ENCODE assay signal across 24 cellular contexts in the genomic region with DNA sequence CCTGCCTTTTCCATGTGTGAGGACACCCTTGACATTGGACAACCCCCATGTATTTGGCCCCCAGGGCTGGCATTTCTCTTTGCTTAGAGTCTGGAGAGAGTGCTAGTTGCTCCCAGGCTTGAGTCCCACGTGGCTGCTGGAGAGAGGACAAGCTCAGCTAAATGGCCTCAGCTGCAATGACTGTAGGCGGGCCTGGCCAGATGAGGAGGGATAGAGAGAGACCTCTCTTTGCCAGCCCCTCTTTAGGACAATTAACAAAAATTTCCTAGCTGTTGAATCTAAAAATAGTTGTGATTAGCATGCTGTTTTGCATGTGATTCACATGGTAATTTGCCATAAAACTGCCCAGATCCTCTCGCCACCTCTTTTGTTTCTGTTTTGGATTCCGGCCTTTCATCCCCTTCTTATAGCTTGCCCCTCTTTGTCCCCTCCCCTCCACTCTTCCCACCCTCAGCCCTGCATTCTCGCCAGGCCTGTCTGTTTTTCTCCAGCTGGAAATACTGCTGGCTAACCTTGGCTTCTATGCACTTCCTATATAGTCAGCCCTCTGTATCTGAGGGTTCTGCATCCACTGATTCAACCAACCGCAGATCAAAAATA.
"Had no signal": no experiment of that assay in that cellular context is flagged by ENCODE, and none has a peak within 500 bp of the region (broad histone marks: within the 10 kb centered on the region; RNA-seq: fewer than 3 reads in every experiment).

No MANE protein-coding gene starts in this region.

- H3K9me3 Mint-ChIP-seq: effector memory CD8-positive, alpha-beta T cell; memory B cell; naive B cell; neural crest cell; stimulated activated naive CD8-positive, alpha-beta T cell treated with anti-CD3 and anti-CD28 coated beads, Interleukin-15, Interleukin-2, amounts not matched to agents 100 ng/mL and 50 ng/mL, for 24 hours had no signal

- H3K27ac ChIP-seq: adrenal gland, prostate gland, skin epidermis, transverse colon, uterus, VCaP had no signal

- H3K4me1 Mint-ChIP-seq: memory B cell, naive B cell, neural crest cell had no signal

- H3K27ac Mint-ChIP-seq: effector memory CD8-positive, alpha-beta T cell; memory B cell; stimulated activated naive CD8-positive, alpha-beta T cell treated with anti-CD3 and anti-CD28 coated beads, Interleukin-15, Interleukin-2, amounts not matched to agents 100 ng/mL and 50 ng/mL, for 24 hours had no signal

- H3K27me3 Mint-ChIP-seq: effector memory CD8-positive, alpha-beta T cell; stimulated activated naive CD8-positive, alpha-beta T cell treated with anti-CD3 and anti-CD28 coated beads, Interleukin-15, Interleukin-2, amounts not matched to agents 100 ng/mL and 50 ng/mL, for 24 hours had no signal

- ATAC-seq: effector memory CD8-positive, alpha-beta T cell; left ventricle myocardium superior; mucosa of descending colon; right cardiac atrium had no signal

- H3K4me3 ChIP-seq: adrenal gland, mucosa of descending colon, prostate gland, skin epidermis, transverse colon, uterus had no signal

- H3K36me3 Mint-ChIP-seq: memory B cell, naive B cell had no signal

- H3K4me3 Mint-ChIP-seq: effector memory CD8-positive, alpha-beta T cell; memory B cell; naive B cell; neural crest cell; stimulated activated naive CD8-positive, alpha-beta T cell treated with anti-CD3 and anti-CD28 coated beads, Interleukin-15, Interleukin-2, amounts not matched to agents 100 ng/mL and 50 ng/mL, for 24 hours had no signal

- DNase-seq: activated CD4-positive, alpha-beta T cell treated with anti-CD3 and anti-CD28 coated beads for 1 hour; activated CD8-positive, alpha-beta memory T cell treated with anti-CD3 and anti-CD28 coated beads for 24 hours; activated CD8-positive, alpha-beta memory T cell treated with anti-CD3 and anti-CD28 coated beads, Interleukin-2, amount 50 U/mL, for 48 hours; activated effector memory CD4-positive, alpha-beta T cell treated with Interleukin-2 at 50 U/mL for 16 hours; activated naive CD4-positive, alpha-beta T cell treated with anti-CD3 and anti-CD28 coated beads, Interleukin-2, amount 50 U/mL, for 16 hours; activated T-cell treated with anti-CD3 and anti-CD28 coated beads, Interleukin-2, amount 50 U/mL, for 48 hours; adrenal gland; effector memory CD8-positive, alpha-beta T cell; glutamatergic neuron; hippocampal formation; kidney glomerular epithelial cell; left ventricle myocardium superior; mucosa of descending colon; naive B cell; T-helper 2 cell; transverse colon; uterus had no signal

- H3K4me1 ChIP-seq: adrenal gland, prostate gland, transverse colon, uterus had no signal

- H3K27me3 ChIP-seq: transverse colon, uterus had no signal

- H3K36me3 ChIP-seq: adrenal gland, prostate gland, transverse colon, uterus had no signal

- H3K9me3 ChIP-seq: adrenal gland, mucosa of descending colon, prostate gland, transverse colon, uterus had no signal
